ENCODE assay signal across 8 cellular contexts in genomic region chr17:57004944-57005579, GRCh38. TPM values are rescaled to one million over a fixed set of nuclear protein-coding genes. Genes with fewer than 3 reads are reported as not detected.
DNase-seq lines count a peak whose midpoint lies in the region; ATAC-seq and TF ChIP-seq lines count a peak whose summit lies in the region.

No MANE protein-coding gene starts in this region.

- no peaks in the 10 kb centered on the region for H3K27me3 ChIP-seq in cardiac muscle cell
- H3K27me3 ChIP-seq in CD4-positive, alpha-beta T cell (ENCODE audit: control insufficient read depth, insufficient read depth, low read length), result no peaks in the 10 kb centered on the region

- peaks cover 3% of the 10 kb centered on the region for H3K4me1 Mint-ChIP-seq in CD4-positive, alpha-beta T cell (ENCODE audit: low read depth)

- H3K4me3 Mint-ChIP-seq in CD4-positive, alpha-beta T cell, result no peak overlapping the region

- no peaks in the 10 kb centered on the region for H3K9me3 Mint-ChIP-seq in CD4-positive, alpha-beta T cell

- H3K27ac Mint-ChIP-seq in CD4-positive, alpha-beta T cell, result no peak overlapping the region

- H3K27me3 Mint-ChIP-seq in CD4-positive, alpha-beta T cell, result no peaks in the 10 kb centered on the region

- POLR2A ChIA-PET in CD4-positive, alpha-beta T cell (lab: Charles Lee), result no interaction called here

- TF ChIP-seq CTCF in cardiac muscle cell (IDR thresholded peaks at IDR 0.05; ENCODE audit: low read depth, low read length), result peak; percentile 9
- TF ChIP-seq CTCF in CD4-positive, alpha-beta T cell (IDR thresholded peaks at IDR 0.05), result no peak

- H3K36me3 Mint-ChIP-seq in CD4-positive, alpha-beta T cell (ENCODE audit: low read depth), result peaks cover 24% of the 10 kb centered on the region

- no peak overlapping the region for H3K27ac ChIP-seq in cardiac muscle cell
- H3K27ac ChIP-seq in CD4-positive, alpha-beta T cell (ENCODE audit: low read depth, low read length), result no peak overlapping the region

- ATAC-seq in GM19035 (IDR thresholded peaks at IDR 0.05; ENCODE audit: unreplicated experiment), result peak; percentile 87
- ATAC-seq in HG03060 (IDR thresholded peaks at IDR 0.05; ENCODE audit: low read depth, unreplicated experiment), result peak; percentile 78
- ATAC-seq in CD4-positive, alpha-beta T cell (ENCODE audit: poor library complexity), result no peak

- no peaks in the 10 kb centered on the region for H3K9me3 ChIP-seq in cardiac muscle cell (ENCODE audit: low read depth)
- no peaks in the 10 kb centered on the region for H3K9me3 ChIP-seq in CD4-positive, alpha-beta T cell (ENCODE audit: control insufficient read depth, low read length)

- CTCF ChIA-PET in CD4-positive, alpha-beta T cell (lab: Charles Lee), result no interaction called here

- no peaks in the 10 kb centered on the region for H3K4me1 ChIP-seq in cardiac muscle cell (ENCODE audit: low read depth)

- DNase-seq in CD1c-positive myeloid dendritic cell (ENCODE audit: extremely low spot score) (peak; percentile 10), OCI-M2 (lab: John Stamatoyannopoulos, UW; ENCODE audit: unreplicated experiment) (peak; percentile 28), cardiac muscle cell (ENCODE audit: low read depth in 1 of 2, low spot score in 1 of 2) (peak in 1 of 2 donors; percentile 36), amniotic stem cell (lab: John Stamatoyannopoulos, UW) (no peak)
- no peak for DNase-seq in stimulated activated CD4-positive, alpha-beta T cell treated with anti-CD3 and anti-CD28 coated beads, Interleukin-4, amount 100 ng/mL, for 1 hour
- DNase-seq in CD4-positive, alpha-beta T cell, result no peak

- H3K4me3 ChIP-seq in cardiac muscle cell, result no peak overlapping the region

- intact Hi-C loops in CD4-positive, alpha-beta T cell (cut with DNase I, micrococcal nuclease), result no loop called here

- no peaks in the 10 kb centered on the region for H3K36me3 ChIP-seq in cardiac muscle cell

RNA-seq across cellular contexts. Expression of gene SCPEP1, which starts 27.1 kb away (rescaled TPM):
- total RNA-seq in cardiac muscle cell, result 25.9 and 41.9 TPM in 2 replicates
- polyA plus RNA-seq in cardiac muscle cell, result 40.2 and 50.5 TPM in 2 replicates
- 10 to 100 TPM; 22.1 to 25.5 TPM for total RNA-seq in CD4-positive, alpha-beta T cell

RNA-seq across cellular contexts. Expression of gene COIL, which starts 44.2 kb away (rescaled TPM):
- 17.2 and 19.9 TPM in 2 replicates for total RNA-seq in cardiac muscle cell
- polyA plus RNA-seq in cardiac muscle cell, result 16.3 and 23.3 TPM in 2 replicates
- 10 to 100 TPM; 19.4 to 20.3 TPM for total RNA-seq in CD4-positive, alpha-beta T cell

Comparison
In these comparisons a context has a peak if more than half of its experiments do, and no peak if none do; other contexts are left out.
1. DNase-seq: peak in CD1c-positive myeloid dendritic cell (single experiment) and OCI-M2 (single experiment); none in amniotic stem cell (single experiment), stimulated activated CD4-positive, alpha-beta T cell treated with anti-CD3 and anti-CD28 coated beads, Interleukin-4, amount 100 ng/mL, for 1 hour (single experiment) and CD4-positive, alpha-beta T cell (0 of 10).